In the genomic region with DNA sequence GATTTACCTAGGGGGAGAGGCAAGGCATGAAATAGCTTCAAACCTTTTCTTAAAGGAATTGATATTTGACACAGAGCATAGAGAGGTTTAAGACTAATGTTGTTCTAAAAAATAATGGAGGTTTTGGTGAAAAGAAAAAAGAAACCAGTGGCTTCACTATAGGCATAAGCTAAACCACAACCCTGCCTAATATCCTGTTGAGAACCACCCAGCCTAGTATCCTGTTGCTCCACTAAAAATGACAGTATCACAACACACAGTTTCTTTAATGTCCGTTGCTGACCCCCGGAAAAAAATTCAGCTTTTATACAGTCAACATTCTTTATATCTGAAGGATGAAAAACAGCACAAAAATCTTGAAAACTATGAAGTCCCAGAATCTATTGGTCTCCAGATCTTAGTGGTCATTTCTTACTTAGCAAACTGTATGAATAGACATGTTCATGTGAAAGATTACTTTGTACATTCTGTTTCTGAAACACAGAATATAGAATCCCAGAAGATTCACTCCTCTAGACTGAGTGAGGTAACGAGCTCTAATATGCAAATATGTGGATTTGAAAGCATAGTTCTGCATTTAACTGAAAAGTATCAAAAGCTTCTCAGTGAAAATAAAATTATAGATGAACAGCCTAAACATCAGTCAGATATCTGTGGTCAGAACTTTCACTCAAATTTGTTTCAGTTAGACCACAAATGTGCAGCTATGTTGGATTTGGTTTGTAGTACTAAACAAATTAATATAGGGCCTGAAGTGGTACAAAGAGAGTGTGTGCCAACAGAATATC, we compare ENCODE assay signal across 11 cellular contexts. TPM values are rescaled to one million over a fixed set of nuclear protein-coding genes. Genes with fewer than 3 reads are reported as not detected.
A peak's percentile ranks its signal among the peaks of the same experiment; 100 is the strongest.
DNase-seq lines count a peak whose midpoint lies in the region; ATAC-seq, FAIRE-seq and TF ChIP-seq lines count a peak whose summit lies in the region.
"Had no signal": no experiment of that assay in that cellular context is flagged by ENCODE, and none has a peak within 500 bp of the region (broad histone marks: within the 10 kb centered on the region; RNA-seq: fewer than 3 reads in every experiment).

No MANE protein-coding gene starts in this region.

- TF ChIP-seq CTCF in gastroesophageal sphincter (IDR thresholded peaks at IDR 0.05) (no peak), smooth muscle cell (IDR thresholded peaks at IDR 0.05; ENCODE audit: borderline replicate concordance, insufficient read depth, poor library complexity, severe bottlenecking) (no peak)

- H3K9ac ChIP-seq in smooth muscle cell (ENCODE audit: low read depth): no peak overlapping the region

- WGBS in small intestine, 3 donors: 63 to 81% (median 63%) methylated on average over 3 of the region's 3 CpGs
- whole genome bisulfite sequencing in gastroesophageal sphincter (ENCODE audit: low coverage in 1 of 2), 2 donors: 80 to 90% methylated on average over 3 of the region's 3 CpGs
- WGBS in smooth muscle cell (ENCODE audit: low lambda C conversion rate): 90% methylated on average over 3 of the region's 3 CpGs

- no peak for TF ChIP-seq EP300 in gastroesophageal sphincter (IDR thresholded peaks at IDR 0.05)

- H3F3A ChIP-seq in smooth muscle cell (ENCODE audit: low read depth): no peaks in the 10 kb centered on the region

- H3K79me2 ChIP-seq in smooth muscle cell (ENCODE audit: low read depth): no peaks in the 10 kb centered on the region

- H3K36me3 Mint-ChIP-seq in activated CD8-positive, alpha-beta memory T cell treated with anti-CD3 and anti-CD28 coated beads, Interleukin-2, amount 10 ng/mL, durations not matched to agents 7 days and 5 days: peaks cover 37% of the 10 kb centered on the region

- H3K4me1 ChIP-seq in small intestine (ENCODE audit: control insufficient read depth in 2 of 2, insufficient read depth in 1 of 2, low read depth in 1 of 2, low read length in 1 of 2) (no peaks in the 10 kb centered on the region), gastroesophageal sphincter (no peaks in the 10 kb centered on the region), smooth muscle cell (ENCODE audit: low read depth) (no peaks in the 10 kb centered on the region)

- no peak for TF ChIP-seq POLR2A in gastroesophageal sphincter (IDR thresholded peaks at IDR 0.05)

- H3K36me3 ChIP-seq in KOPT-K1 (ENCODE audit: insufficient read depth, low read length) (no peaks in the 10 kb centered on the region), small intestine (ENCODE audit: control insufficient read depth in 2 of 2, insufficient read depth in 2 of 2, low read length in 2 of 2) (peaks cover 3 to 11% of the 10 kb centered on the region in 2 donors), gastroesophageal sphincter (peaks cover 0 to 57% of the 10 kb centered on the region in 2 donors), smooth muscle cell (ENCODE audit: low read depth) (no peaks in the 10 kb centered on the region)

- CTCF ChIA-PET in activated CD8-positive, alpha-beta memory T cell treated with anti-CD3 and anti-CD28 coated beads, Interleukin-2, amount 10 ng/mL, durations not matched to agents 7 days and 5 days (lab: Charles Lee): interaction anchor here (1.1 to 3.2 kb wide), 9 partner anchors 8 to 216 kb away, joined by 3 to 23 read pairs (median 5); partner anchors contain the start of genes GALC and GPR65
- CTCF ChIA-PET in HEK293T (lab: Yijun Ruan, JAX): no interaction called here

- peak overlapping the region; percentile 70 for H3K4me3 Mint-ChIP-seq in activated CD8-positive, alpha-beta memory T cell treated with anti-CD3 and anti-CD28 coated beads, Interleukin-2, amount 10 ng/mL, durations not matched to agents 7 days and 5 days

- no peaks in the 10 kb centered on the region for H3K27me3 Mint-ChIP-seq in activated CD8-positive, alpha-beta memory T cell treated with anti-CD3 and anti-CD28 coated beads, Interleukin-2, amount 10 ng/mL, durations not matched to agents 7 days and 5 days

- ATAC-seq in activated CD8-positive, alpha-beta memory T cell treated with anti-CD3 and anti-CD28 coated beads, Interleukin-2, amount 10 ng/mL, durations not matched to agents 7 days and 5 days: peak; percentile 91
- ATAC-seq in HG02623 (IDR thresholded peaks at IDR 0.05; ENCODE audit: unreplicated experiment) (peak; percentile 86), gastroesophageal sphincter (no peak)

- H3K27me3 ChIP-seq in small intestine (ENCODE audit: control insufficient read depth in 2 of 2, insufficient read depth in 2 of 2, low read length in 2 of 2): no peaks in the 10 kb centered on the region
- no peaks in the 10 kb centered on the region for H3K27me3 ChIP-seq in gastroesophageal sphincter
- H3K27me3 ChIP-seq in smooth muscle cell (ENCODE audit: low read depth): no peaks in the 10 kb centered on the region

- peaks cover 38% of the 10 kb centered on the region for H3K4me1 Mint-ChIP-seq in activated CD8-positive, alpha-beta memory T cell treated with anti-CD3 and anti-CD28 coated beads, Interleukin-2, amount 10 ng/mL, durations not matched to agents 7 days and 5 days

- H3K4me2 ChIP-seq in smooth muscle cell: no peak overlapping the region

- no peaks in the 10 kb centered on the region for H3K9me3 Mint-ChIP-seq in activated CD8-positive, alpha-beta memory T cell treated with anti-CD3 and anti-CD28 coated beads, Interleukin-2, amount 10 ng/mL, durations not matched to agents 7 days and 5 days (ENCODE audit: low read depth)

- no peak for FAIRE-seq in small intestine (lab: Jason Lieb, UNC)
- FAIRE-seq: H1 had no signal

- H3K27ac ChIP-seq in KOPT-K1 (ENCODE audit: low read depth, low read length, poor library complexity, severe bottlenecking) (peak overlapping the region; percentile 61), small intestine (ENCODE audit: low read depth in 1 of 2, low read length in 1 of 2) (peak overlapping the region in 1 of 2 donors; percentile 20), gastroesophageal sphincter (no peak overlapping the region), smooth muscle cell (ENCODE audit: low read depth) (no peak overlapping the region)

- H2AFZ ChIP-seq in smooth muscle cell (ENCODE audit: low read depth): no peak overlapping the region

- H4K20me1 ChIP-seq in smooth muscle cell (ENCODE audit: low read depth): no peaks in the 10 kb centered on the region

- no peak overlapping the region for H3K4me3 ChIP-seq in small intestine (ENCODE audit: low read depth in 1 of 2, low read length in 2 of 2)
- H3K4me3 ChIP-seq in gastroesophageal sphincter: no peak overlapping the region
- H3K4me3 ChIP-seq in smooth muscle cell: no peak overlapping the region

- POLR2A ChIA-PET in HEK293T (lab: Yijun Ruan, JAX): no interaction called here

- DNase-seq in activated CD8-positive, alpha-beta memory T cell treated with anti-CD3 and anti-CD28 coated beads, Interleukin-2, amount 10 ng/mL, durations not matched to agents 7 days and 5 days: peak; percentile 46
- DNase-seq in activated CD8-positive, alpha-beta memory T cell treated with anti-CD3 and anti-CD28 coated beads for 24 hours: no peak
- DNase-seq in small intestine: peak; percentile 13
- DNase-seq in HEK293T (ENCODE audit: extremely low spot score): no peak
- no peak for DNase-seq in smooth muscle cell (lab: John Stamatoyannopoulos, UW; ENCODE audit: unreplicated experiment)
- DNase-seq: NCI-H82 had no signal

- H3K27ac Mint-ChIP-seq in activated CD8-positive, alpha-beta memory T cell treated with anti-CD3 and anti-CD28 coated beads, Interleukin-2, amount 10 ng/mL, durations not matched to agents 7 days and 5 days: peak overlapping the region; percentile 91

- H3K9me3 ChIP-seq in KOPT-K1 (ENCODE audit: insufficient read depth, low read length, poor library complexity, severe bottlenecking): no peaks in the 10 kb centered on the region
- no peaks in the 10 kb centered on the region for H3K9me3 ChIP-seq in small intestine (ENCODE audit: control insufficient read depth, low read depth)
- H3K9me3 ChIP-seq in gastroesophageal sphincter: no peaks in the 10 kb centered on the region
- no peaks in the 10 kb centered on the region for H3K9me3 ChIP-seq in smooth muscle cell (replicated peaks; ENCODE audit: low read depth)

TF ChIP-seq in HEK293T, 16 proteins besides CTCF, POLR2A, EP300 and RAD21:
- TF ChIP-seq LEF1 (IDR thresholded peaks at IDR 0.05; ENCODE audit: borderline replicate concordance) (no peak), HDGF (IDR thresholded peaks at IDR 0.05; ENCODE audit: borderline replicate concordance) (no peak), L3MBTL2 (conservative IDR thresholded peaks at IDR 0.05) (no peak), BHLHE40 (IDR thresholded peaks at IDR 0.05; ENCODE audit: borderline replicate concordance) (no peak), FOXM1 (IDR thresholded peaks at IDR 0.05; ENCODE audit: borderline replicate concordance) (no peak), SUZ12 (IDR thresholded peaks at IDR 0.05) (no peak)
- TF ChIP-seq, protein P1, sequence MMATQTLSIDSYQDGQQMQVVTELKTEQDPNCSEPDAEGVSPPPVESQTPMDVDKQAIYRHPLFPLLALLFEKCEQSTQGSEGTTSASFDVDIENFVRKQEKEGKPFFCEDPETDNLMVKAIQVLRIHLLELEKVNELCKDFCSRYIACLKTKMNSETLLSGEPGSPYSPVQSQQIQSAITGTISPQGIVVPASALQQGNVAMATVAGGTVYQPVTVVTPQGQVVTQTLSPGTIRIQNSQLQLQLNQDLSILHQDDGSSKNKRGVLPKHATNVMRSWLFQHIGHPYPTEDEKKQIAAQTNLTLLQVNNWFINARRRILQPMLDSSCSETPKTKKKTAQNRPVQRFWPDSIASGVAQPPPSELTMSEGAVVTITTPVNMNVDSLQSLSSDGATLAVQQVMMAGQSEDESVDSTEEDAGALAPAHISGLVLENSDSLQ (IDR thresholded peaks at IDR 0.05): no peak

RNA-seq across cellular contexts. Expression of gene GALC, which starts 40.5 kb away (rescaled TPM):
- 10 to 100 TPM; 20.6 to 25.7 TPM for total RNA-seq in activated CD8-positive, alpha-beta memory T cell treated with anti-CD3 and anti-CD28 coated beads, Interleukin-2, amount 10 ng/mL, durations not matched to agents 7 days and 5 days
- 10 to 100 TPM; 15.7 to 27.0 (median 17.8) TPM for polyA plus RNA-seq in small intestine
- 10 to 100 TPM; 13.7 to 19.9 (median 16.6) TPM for total RNA-seq in gastroesophageal sphincter
- 31.0 and 34.6 TPM in 2 replicates for total RNA-seq in smooth muscle cell
- 11.6 and 18.6 TPM in 2 replicates for polyA plus RNA-seq in smooth muscle cell

RNA-seq across cellular contexts. Expression of gene GPR65, which starts 52.4 kb away (rescaled TPM):
- 10 to 100 TPM; 17.2 to 21.1 TPM for total RNA-seq in activated CD8-positive, alpha-beta memory T cell treated with anti-CD3 and anti-CD28 coated beads, Interleukin-2, amount 10 ng/mL, durations not matched to agents 7 days and 5 days
- 1 to 10 TPM in 1 of 3 donors, under 1 TPM in 2; 0.22 to 1.2 (median 0.81) TPM for polyA plus RNA-seq in small intestine
- total RNA-seq in gastroesophageal sphincter: 1 to 10 TPM in 1 of 4 donors, under 1 TPM in 3; 0.47 to 1.5 (median 0.52) TPM
- total RNA-seq in smooth muscle cell: 0.04 TPM in 1 of 2 replicates, not detected in the other
- 0.09 TPM in 1 of 2 replicates, not detected in the other for polyA plus RNA-seq in smooth muscle cell
- total RNA-seq: epithelial cell of proximal tubule, H1 had no signal
- polyA plus RNA-seq: H1 had no signal

Comparison
In these comparisons a context has a peak if more than half of its experiments do, and no peak if none do; other contexts are left out.
1. DNase-seq: peak in activated CD8-positive, alpha-beta memory T cell treated with anti-CD3 and anti-CD28 coated beads, Interleukin-2, amount 10 ng/mL, durations not matched to agents 7 days and 5 days (single experiment) and small intestine (single experiment); none in activated CD8-positive, alpha-beta memory T cell treated with anti-CD3 and anti-CD28 coated beads for 24 hours (single experiment), HEK293T (single experiment) and smooth muscle cell (single experiment).
2. RNA of gene GPR65, which starts 52.4 kb away (total RNA-seq): 17.2 to 21.1 TPM in activated CD8-positive, alpha-beta memory T cell treated with anti-CD3 and anti-CD28 coated beads, Interleukin-2, amount 10 ng/mL, durations not matched to agents 7 days and 5 days; 0.47 to 1.5 TPM in gastroesophageal sphincter and 0.04 TPM in smooth muscle cell; every median in the first group is over 4 times any median in the second.